In genomic region chr3:187994221-187995085, GRCh38 we compare ENCODE assay signal across 11 cellular contexts.
DNase-seq lines count a peak whose midpoint lies in the region; ATAC-seq, FAIRE-seq and TF ChIP-seq lines count a peak whose summit lies in the region.
"Had no signal": no experiment of that assay in that cellular context is flagged by ENCODE, and none has a peak within 500 bp of the region (broad histone marks: within the 10 kb centered on the region; RNA-seq: fewer than 3 reads in every experiment).

No MANE protein-coding gene starts in this region.

- no peak overlapping the region for H2AFZ ChIP-seq in neuronal stem cell (ENCODE audit: low read length)

- no peak overlapping the region for H3K27ac ChIP-seq in neuronal stem cell (replicated peaks; ENCODE audit: low read length)
- H3K27ac ChIP-seq: SJSA1 had no signal

- no peak overlapping the region for H2BK15ac ChIP-seq in neuronal stem cell (ENCODE audit: low read length)

- peaks cover 83% of the 10 kb centered on the region for H3K4me1 Mint-ChIP-seq in activated CD8-positive, alpha-beta T cell treated with anti-CD3 and anti-CD28 coated beads, Interleukin-2, amount 10 ng/mL, durations not matched to agents 7 days and 5 days (ENCODE audit: low read depth)

- H3K23ac ChIP-seq in neuronal stem cell (ENCODE audit: low read depth, low read length, poor library complexity), result no peak overlapping the region

- no peak for TF ChIP-seq CTCF in AG09309 (IDR thresholded peaks at IDR 0.05; ENCODE audit: control insufficient read depth, insufficient read depth, low read depth, low read length, missing control alignments)
- TF ChIP-seq CTCF in fibroblast of the aortic adventitia (IDR thresholded peaks at IDR 0.05; ENCODE audit: insufficient read depth, low read length), result no peak
- TF ChIP-seq CTCF in GM20000 (IDR thresholded peaks at IDR 0.05; ENCODE audit: extremely low read depth, missing control alignments), result no peak

- no peak overlapping the region for H3K4ac ChIP-seq in neuronal stem cell (ENCODE audit: low read length)

- no peak overlapping the region for H3K4me3 ChIP-seq in AG09309 (ENCODE audit: control insufficient read depth, low read depth, low read length)
- no peak overlapping the region for H3K4me3 ChIP-seq in fibroblast of the aortic adventitia (ENCODE audit: low read depth, low read length)
- H3K4me3 ChIP-seq in neuronal stem cell (ENCODE audit: low read length in 2 of 2), result no peak overlapping the region
- H3K4me3 ChIP-seq: SJSA1 had no signal

- H2BK5ac ChIP-seq in neuronal stem cell (ENCODE audit: low read length), result no peak overlapping the region

- no peak overlapping the region for H2AK5ac ChIP-seq in neuronal stem cell (ENCODE audit: low read depth, low read length)

- H2BK12ac ChIP-seq in neuronal stem cell (ENCODE audit: low read length), result no peak overlapping the region

- FAIRE-seq in H54 (lab: Jason Lieb, UNC), result peak; percentile 53
- no peak for FAIRE-seq in RCC 7860 (lab: Jason Lieb, UNC)

- WGBS in neuronal stem cell (ENCODE audit: extremely low coverage in 2 of 2, insufficient read length in 2 of 2, insufficient replicate concordance in 1 of 2), 2 donors, result no CpG with 5 or more reads among the region's 4 CpGs

- TF ChIP-seq POLR2A in H54 (IDR thresholded peaks at IDR 0.05; ENCODE audit: low read depth, low read length), result no peak

- no peak overlapping the region for H3K9ac ChIP-seq in neuronal stem cell (ENCODE audit: low read depth, low read length, poor library complexity)

- peaks cover 42% of the 10 kb centered on the region for H3K36me3 Mint-ChIP-seq in activated CD8-positive, alpha-beta T cell treated with anti-CD3 and anti-CD28 coated beads, Interleukin-2, amount 10 ng/mL, durations not matched to agents 7 days and 5 days (ENCODE audit: low read depth)

- no peaks in the 10 kb centered on the region for H3K27me3 Mint-ChIP-seq in activated CD8-positive, alpha-beta T cell treated with anti-CD3 and anti-CD28 coated beads, Interleukin-2, amount 10 ng/mL, durations not matched to agents 7 days and 5 days (ENCODE audit: low read depth)

- no peak overlapping the region for H4K8ac ChIP-seq in neuronal stem cell (ENCODE audit: low read depth, low read length)

- peak; percentile 82 for ATAC-seq in activated CD8-positive, alpha-beta T cell treated with anti-CD3 and anti-CD28 coated beads, Interleukin-2, amount 10 ng/mL, durations not matched to agents 7 days and 5 days
- no peak for ATAC-seq in GM19455 (IDR thresholded peaks at IDR 0.05; ENCODE audit: unreplicated experiment)
- ATAC-seq: sciatic nerve had no signal

- no peaks in the 10 kb centered on the region for H3K36me3 ChIP-seq in neuronal stem cell (replicated peaks in 1 of 2; ENCODE audit: control insufficient read depth in 2 of 2, insufficient read depth in 2 of 2, low read length in 2 of 2)
- H3K36me3 ChIP-seq: SJSA1 had no signal

- H3K79me1 ChIP-seq in neuronal stem cell (ENCODE audit: low read depth, low read length), result no peaks in the 10 kb centered on the region

- CTCF ChIA-PET in activated CD8-positive, alpha-beta T cell treated with anti-CD3 and anti-CD28 coated beads, Interleukin-2, amount 10 ng/mL, durations not matched to agents 7 days and 5 days (lab: Charles Lee), result interaction anchor here (1.5 to 4.0 kb wide), 3 partner anchors 19 to 255 kb away, joined by 3 to 32 read pairs (median 10); no protein-coding TSS in a partner anchor

- H3K9me3 Mint-ChIP-seq in activated CD8-positive, alpha-beta T cell treated with anti-CD3 and anti-CD28 coated beads, Interleukin-2, amount 10 ng/mL, durations not matched to agents 7 days and 5 days (ENCODE audit: insufficient read depth), result no peaks in the 10 kb centered on the region

- DNase-seq in AG09309 (ENCODE audit: low read depth) (peak; percentile 31), H54 (ENCODE audit: insufficient read length, low spot score) (no peak), fibroblast of the aortic adventitia (ENCODE audit: low read depth) (peak; percentile 54), GM20000 (ENCODE audit: low spot score) (no peak), RCC 7860 (ENCODE audit: low spot score) (no peak), neuronal stem cell (ENCODE audit: low spot score) (no peak)
- DNase-seq in activated CD8-positive, alpha-beta T cell treated with anti-CD3 and anti-CD28 coated beads, Interleukin-2, amount 10 ng/mL, durations not matched to agents 7 days and 5 days, result peak; percentile 67
- DNase-seq: effector CD4-positive, alpha-beta T cell had no signal

- H2BK120ac ChIP-seq in neuronal stem cell (ENCODE audit: low read depth, low read length), result no peak overlapping the region

- no peak overlapping the region for H3K18ac ChIP-seq in neuronal stem cell (ENCODE audit: low read length)

- H3K27ac Mint-ChIP-seq in activated CD8-positive, alpha-beta T cell treated with anti-CD3 and anti-CD28 coated beads, Interleukin-2, amount 10 ng/mL, durations not matched to agents 7 days and 5 days, result peak overlapping the region; percentile 82

- H4K91ac ChIP-seq in neuronal stem cell (ENCODE audit: low read depth, low read length, poor library complexity), result no peak overlapping the region

- peaks cover 0 to 2% of the 10 kb centered on the region in 2 donors for H3K9me3 ChIP-seq in neuronal stem cell (replicated peaks in 1 of 2; ENCODE audit: control insufficient read depth in 2 of 2, insufficient read depth in 1 of 2, low read depth in 1 of 2, low read length in 2 of 2)
- H3K9me3 ChIP-seq: SJSA1 had no signal

- H3K4me3 Mint-ChIP-seq in activated CD8-positive, alpha-beta T cell treated with anti-CD3 and anti-CD28 coated beads, Interleukin-2, amount 10 ng/mL, durations not matched to agents 7 days and 5 days, result peak overlapping the region; percentile 6

- H3K4me1 ChIP-seq in neuronal stem cell (ENCODE audit: control insufficient read depth in 2 of 2, insufficient read depth in 1 of 2, low read depth in 1 of 2, low read length in 2 of 2), result peaks cover 9 to 12% of the 10 kb centered on the region in 2 donors
- H3K4me1 ChIP-seq: SJSA1 had no signal

- H3K14ac ChIP-seq in neuronal stem cell (ENCODE audit: low read length), result no peak overlapping the region

- no peak overlapping the region for H3K4me2 ChIP-seq in neuronal stem cell (ENCODE audit: insufficient read depth, low read length, poor library complexity, severe bottlenecking)

- POLR2A ChIA-PET in activated CD8-positive, alpha-beta T cell treated with anti-CD3 and anti-CD28 coated beads, Interleukin-2, amount 10 ng/mL, durations not matched to agents 7 days and 5 days (lab: Charles Lee), result interaction anchor here (6.8 kb wide), 1 partner anchor 249 kb away, joined by 52 read pairs; the partner anchor contains the start of gene BCL6

- peaks cover 0 to 6% (median 0%) of the 10 kb centered on the region in 3 experiments for H3K27me3 ChIP-seq in neuronal stem cell (ENCODE audit: control insufficient read depth in 3 of 3, insufficient read depth in 3 of 3, low read depth in 1 of 3, low read length in 3 of 3)
- H3K27me3 ChIP-seq: SJSA1 had no signal

Comparison
In these comparisons a context has a peak if more than half of its experiments do, and no peak if none do; other contexts are left out.
1. DNase-seq: peak in AG09309 (single experiment), activated CD8-positive, alpha-beta T cell treated with anti-CD3 and anti-CD28 coated beads, Interleukin-2, amount 10 ng/mL, durations not matched to agents 7 days and 5 days (single experiment) and fibroblast of the aortic adventitia (single experiment); none in H54 (single experiment), GM20000 (single experiment), RCC 7860 (single experiment) and neuronal stem cell (single experiment).